30 cellular contexts compared by ENCODE assay signal in genomic region chr10:8064436-8064835, GRCh38. TPM values are rescaled to one million over a fixed set of nuclear protein-coding genes. Genes with fewer than 3 reads are reported as not detected.
DNase-seq lines count a peak whose midpoint lies in the region; ATAC-seq, FAIRE-seq and TF ChIP-seq lines count a peak whose summit lies in the region.
"Had no signal": no experiment of that assay in that cellular context is flagged by ENCODE, and none has a peak within 500 bp of the region (broad histone marks: within the 10 kb centered on the region; RNA-seq: fewer than 3 reads in every experiment).

No MANE protein-coding gene starts in this region.

- H3K27ac Mint-ChIP-seq in activated CD4-positive, alpha-beta T cell treated with anti-CD3 and anti-CD28 coated beads, Interleukin-2, amount 10 ng/mL, durations not matched to agents 24 days and 14 days: peak overlapping the region; percentile 73
- H3K27ac Mint-ChIP-seq in H9: 0 out of 7 replicates have a peak overlapping the region, but pooled peaks of 1 of the 3 experiments have one; percentile 25
- H3K27ac Mint-ChIP-seq in astrocyte (ENCODE audit: unreplicated experiment): peak overlapping the region; percentile 72
- H3K27ac Mint-ChIP-seq in naive thymus-derived CD8-positive, alpha-beta T cell: peak overlapping the region in 7 of 10 donors; percentile 20 to 99 (median 63)
- H3K27ac Mint-ChIP-seq: dendritic cell treated with granulocyte-macrophage colony-stimulating factor and Interleukin-4, amounts not matched to agents 40 ng/mL and 50 ng/mL, for 4 days had no signal

- H4K8ac ChIP-seq in H9 (replicated peaks; ENCODE audit: insufficient read length, low read depth, low read length): no peak overlapping the region

- no peak overlapping the region for H2BK20ac ChIP-seq in H9 (ENCODE audit: low read depth, low read length, poor library complexity, severe bottlenecking)

- no peak overlapping the region for H2BK15ac ChIP-seq in H9 (ENCODE audit: low read depth, low read length)

- peak overlapping the region; percentile 84 for H3K4me2 ChIP-seq in H9 (ENCODE audit: insufficient read depth, insufficient read length, low read length)
- H3K4me2 ChIP-seq in astrocyte (ENCODE audit: low read length): no peak overlapping the region
- H3K4me2 ChIP-seq: A549, BLaER1 had no signal

- H3K23ac ChIP-seq in H9 (ENCODE audit: insufficient read length, low read depth, low read length): no peak overlapping the region

- TF ChIP-seq CTCF in H9 (conservative IDR thresholded peaks at IDR 0.05) (no peak), astrocyte (IDR thresholded peaks at IDR 0.05; ENCODE audit: insufficient read depth, low read depth, low read length) (no peak)

- H3K79me1 ChIP-seq in H9 (ENCODE audit: insufficient read depth, low read depth, low read length, poor library complexity, severe bottlenecking): no peaks in the 10 kb centered on the region

- H2BK12ac ChIP-seq in H9 (ENCODE audit: insufficient read length, low read depth, low read length): no peak overlapping the region

- H3K56ac ChIP-seq in H9 (ENCODE audit: insufficient read length, low read depth, low read length): no peak overlapping the region

- no peak overlapping the region for H3K4ac ChIP-seq in H9 (ENCODE audit: low read depth, low read length)

- peaks cover 40% of the 10 kb centered on the region for H3K27me3 ChIP-seq in H9 (ENCODE audit: insufficient read depth, low read length)
- H3K27me3 ChIP-seq in astrocyte (ENCODE audit: insufficient read depth, low read length): peaks cover 25% of the 10 kb centered on the region
- H3K27me3 ChIP-seq: breast epithelium, testis had no signal

- no peak overlapping the region for H2BK120ac ChIP-seq in H9 (ENCODE audit: low read depth, low read length, poor library complexity, severe bottlenecking)

- POLR2A ChIA-PET in naive thymus-derived CD8-positive, alpha-beta T cell (lab: Charles Lee): interaction anchor here (0.9 kb wide), 1 partner anchor 8 kb away, joined by 4 read pairs; no protein-coding TSS in a partner anchor

- ATAC-seq in naive thymus-derived CD8-positive, alpha-beta T cell: no peak
- ATAC-seq in HG03097 (IDR thresholded peaks at IDR 0.05; ENCODE audit: low FRiP score, unreplicated experiment): no peak
- ATAC-seq: A549, K562, lower lobe of right lung, Right ventricle myocardium inferior, sciatic nerve had no signal

- DNase-seq in activated CD4-positive, alpha-beta T cell treated with anti-CD3 and anti-CD28 coated beads, Interleukin-2, amount 10 ng/mL, durations not matched to agents 24 days and 14 days: no peak
- no peak for DNase-seq in activated CD4-positive, alpha-beta T cell treated with anti-CD3 and anti-CD28 coated beads, Interleukin-2, amount 50 U/mL, for 48 hours
- DNase-seq in H9 (no peak), astrocyte (ENCODE audit: low read depth) (no peak), HTR-8/SVneo (ENCODE audit: insufficient read length, low spot score) (no peak), ecto neural progenitor cell (ENCODE audit: low spot score) (no peak)
- no peak for DNase-seq in naive thymus-derived CD8-positive, alpha-beta T cell
- DNase-seq: activated CD4-positive, alpha-beta T cell treated with anti-CD3 and anti-CD28 coated beads, Interleukin-2, amount 50 U/mL, for 4 hours; activated T-cell treated with anti-CD3 and anti-CD28 coated beads, Interleukin-2, amount 50 U/mL, for 48 hours; DMS153; foreskin fibroblast; GF-D8; hippocampal formation; kidney; lower lobe of right lung; NCI-H187 treated with DMSO at 0.1 percent for 48 hours; NCI-H226; NCI-H774; OCI-M1; stimulated activated CD4-positive, alpha-beta T cell treated with anti-CD3 and anti-CD28 coated beads, Interleukin-15, amount 100 ng/mL, for 24 hours; SW 1271; testis had no signal

- no peak overlapping the region for H2BK5ac ChIP-seq in H9 (ENCODE audit: insufficient read length, low read length)

- H3K79me2 ChIP-seq in H9 (ENCODE audit: insufficient read depth, low read length): no peaks in the 10 kb centered on the region
- no peaks in the 10 kb centered on the region for H3K79me2 ChIP-seq in astrocyte (ENCODE audit: insufficient read depth, low read length)

- no peaks in the 10 kb centered on the region for H3K9me3 ChIP-seq in H9 (ENCODE audit: control insufficient read depth, low read depth, low read length)
- no peaks in the 10 kb centered on the region for H3K9me3 ChIP-seq in astrocyte (ENCODE audit: insufficient read depth, low read depth, low read length)
- H3K9me3 ChIP-seq: A549, BLaER1, breast epithelium, lower lobe of right lung, testis had no signal

- peaks cover 2% of the 10 kb centered on the region for H3K27me3 Mint-ChIP-seq in activated CD4-positive, alpha-beta T cell treated with anti-CD3 and anti-CD28 coated beads, Interleukin-2, amount 10 ng/mL, durations not matched to agents 24 days and 14 days
- peaks cover 88% of the 10 kb centered on the region for H3K27me3 Mint-ChIP-seq in H9 (ENCODE audit: low read depth)
- H3K27me3 Mint-ChIP-seq in astrocyte (ENCODE audit: low read depth, unreplicated experiment): peaks cover 4% of the 10 kb centered on the region
- H3K27me3 Mint-ChIP-seq in naive thymus-derived CD8-positive, alpha-beta T cell: no peaks in the 10 kb centered on the region

- no peak overlapping the region for H3K18ac ChIP-seq in H9 (ENCODE audit: insufficient read length, low read depth, low read length)

- no peaks in the 10 kb centered on the region for H4K20me1 ChIP-seq in H9 (ENCODE audit: control insufficient read depth, insufficient read depth, insufficient read length)
- H4K20me1 ChIP-seq in astrocyte (ENCODE audit: insufficient read depth, low read length): no peaks in the 10 kb centered on the region
- H4K20me1 ChIP-seq: BLaER1 had no signal

- FAIRE-seq in astrocyte (lab: Jason Lieb, UNC): no peak
- no peak for FAIRE-seq in HTR-8/SVneo (lab: Jason Lieb, UNC)
- FAIRE-seq: A549, K562, kidney had no signal

- no CpG with 5 or more reads among the region's 5 CpGs for WGBS in H9 (ENCODE audit: extremely low coverage, insufficient read length, low lambda C conversion rate)

- no peak overlapping the region for H3K14ac ChIP-seq in H9 (ENCODE audit: insufficient read depth, low read length)

- peaks cover 93% of the 10 kb centered on the region for H3K36me3 Mint-ChIP-seq in activated CD4-positive, alpha-beta T cell treated with anti-CD3 and anti-CD28 coated beads, Interleukin-2, amount 10 ng/mL, durations not matched to agents 24 days and 14 days (ENCODE audit: low read depth)
- peaks cover 0 to 5% (median 0%) of the 10 kb centered on the region in 3 experiments; a peak in 2 of 7 replicates for H3K36me3 Mint-ChIP-seq in H9 (ENCODE audit: insufficient read depth in 1 of 3, low read depth in 3 of 3)
- H3K36me3 Mint-ChIP-seq in astrocyte (ENCODE audit: low read depth, unreplicated experiment): peaks cover 10% of the 10 kb centered on the region
- H3K36me3 Mint-ChIP-seq in naive thymus-derived CD8-positive, alpha-beta T cell: peaks cover 9 to 72% (median 37%) of the 10 kb centered on the region in 3 donors

- peak overlapping the region; percentile 90 for H3K4me3 Mint-ChIP-seq in activated CD4-positive, alpha-beta T cell treated with anti-CD3 and anti-CD28 coated beads, Interleukin-2, amount 10 ng/mL, durations not matched to agents 24 days and 14 days
- peak overlapping the region; percentile 45 to 74; a peak in 4 of 5 replicates for H3K4me3 Mint-ChIP-seq in H9
- peak overlapping the region; percentile 45 for H3K4me3 Mint-ChIP-seq in astrocyte (ENCODE audit: unreplicated experiment)
- peak overlapping the region in 4 of 10 donors; percentile 14 to 67 (median 38) for H3K4me3 Mint-ChIP-seq in naive thymus-derived CD8-positive, alpha-beta T cell
- H3K4me3 Mint-ChIP-seq: dendritic cell treated with granulocyte-macrophage colony-stimulating factor and Interleukin-4, amounts not matched to agents 40 ng/mL and 50 ng/mL, for 4 days had no signal

- no peak overlapping the region for H3K27ac ChIP-seq in H9 (ENCODE audit: insufficient read length, low read depth, low read length)
- H3K27ac ChIP-seq in astrocyte (ENCODE audit: low read depth, low read length): no peak overlapping the region
- H3K27ac ChIP-seq: A549, BLaER1, lower lobe of right lung, testis had no signal

- H4K5ac ChIP-seq in H9 (ENCODE audit: insufficient read length, low read depth, low read length): no peak overlapping the region

- peaks cover 15% of the 10 kb centered on the region for H3K23me2 ChIP-seq in H9 (ENCODE audit: insufficient read length, low read depth, low read length, poor library complexity, severe bottlenecking)

- peaks cover 84% of the 10 kb centered on the region for H3K4me1 Mint-ChIP-seq in activated CD4-positive, alpha-beta T cell treated with anti-CD3 and anti-CD28 coated beads, Interleukin-2, amount 10 ng/mL, durations not matched to agents 24 days and 14 days
- H3K4me1 Mint-ChIP-seq in H9 (peaks cover 61 to 67% of the 10 kb centered on the region in 2 experiments), astrocyte (ENCODE audit: low read depth, unreplicated experiment) (peaks cover 72% of the 10 kb centered on the region)
- H3K4me1 Mint-ChIP-seq in naive thymus-derived CD8-positive, alpha-beta T cell: peaks cover 33 to 91% (median 81%) of the 10 kb centered on the region in 4 donors

- H3T11ph ChIP-seq in H9 (ENCODE audit: low read length): no peak overlapping the region

- H3K36me3 ChIP-seq in astrocyte (ENCODE audit: insufficient read depth, low read length): no peaks in the 10 kb centered on the region
- H3K36me3 ChIP-seq: BLaER1, breast epithelium, lower lobe of right lung had no signal

- intact Hi-C loops in activated CD4-positive, alpha-beta T cell treated with anti-CD3 and anti-CD28 coated beads, Interleukin-2, amount 10 ng/mL, durations not matched to agents 24 days and 14 days (cut with micrococcal nuclease): no loop called here

- H3K4me1 ChIP-seq in H9 (ENCODE audit: insufficient read depth, low read length) (peaks cover 7% of the 10 kb centered on the region; the same call in 1 of the 2 replicates), astrocyte (ENCODE audit: insufficient read depth, low read length) (peaks cover 29% of the 10 kb centered on the region)
- H3K4me1 ChIP-seq: breast epithelium, testis had no signal

- no peak overlapping the region for H3K9ac ChIP-seq in H9 (ENCODE audit: extremely low read depth, insufficient read length, low read length)
- H3K9ac ChIP-seq in astrocyte (ENCODE audit: low read length): no peak overlapping the region
- H3K9ac ChIP-seq: BLaER1 had no signal

- H2AFZ ChIP-seq in H9 (ENCODE audit: low read length) (no peak overlapping the region), astrocyte (ENCODE audit: low read depth, low read length) (no peak overlapping the region)

- H2AK5ac ChIP-seq in H9 (ENCODE audit: insufficient read length, low read length): no peak overlapping the region

- H3K9me3 Mint-ChIP-seq in activated CD4-positive, alpha-beta T cell treated with anti-CD3 and anti-CD28 coated beads, Interleukin-2, amount 10 ng/mL, durations not matched to agents 24 days and 14 days: peaks cover 3% of the 10 kb centered on the region
- H3K9me3 Mint-ChIP-seq in H9 (peaks cover 0 to 2% of the 10 kb centered on the region in 2 experiments; a peak in 1 of 5 replicates), astrocyte (ENCODE audit: unreplicated experiment) (no peaks in the 10 kb centered on the region)
- no peaks in the 10 kb centered on the region for H3K9me3 Mint-ChIP-seq in naive thymus-derived CD8-positive, alpha-beta T cell
- H3K9me3 Mint-ChIP-seq: dendritic cell treated with granulocyte-macrophage colony-stimulating factor and Interleukin-4, amounts not matched to agents 40 ng/mL and 50 ng/mL, for 4 days had no signal

- no peak overlapping the region for H4K91ac ChIP-seq in H9 (ENCODE audit: insufficient read length, low read depth, low read length)

- H3K4me3 ChIP-seq in astrocyte (ENCODE audit: insufficient read depth, low read depth, low read length): no peak overlapping the region
- H3K4me3 ChIP-seq: A549, BLaER1, K562, lower lobe of right lung, testis had no signal

RNA-seq across cellular contexts. Expression of gene GATA3, which starts 9.9 kb away (rescaled TPM):
- 79.7 and 81.0 TPM in 2 replicates for total RNA-seq in activated CD4-positive, alpha-beta T cell treated with anti-CD3 and anti-CD28 coated beads, Interleukin-2, amount 10 ng/mL, durations not matched to agents 24 days and 14 days
- 0.31 TPM in 2 replicates for total RNA-seq in H9 (2021)
- 11.8 and 17.6 TPM in 2 replicates for total RNA-seq in astrocyte
- 10 to 100 TPM; 23.5 to 23.9 TPM for total RNA-seq in naive thymus-derived CD8-positive, alpha-beta T cell
- polyA plus RNA-seq in naive thymus-derived CD8-positive, alpha-beta T cell: 10 to 100 TPM; 20.5 to 27.7 (median 23.9) TPM
